In the genomic region with DNA sequence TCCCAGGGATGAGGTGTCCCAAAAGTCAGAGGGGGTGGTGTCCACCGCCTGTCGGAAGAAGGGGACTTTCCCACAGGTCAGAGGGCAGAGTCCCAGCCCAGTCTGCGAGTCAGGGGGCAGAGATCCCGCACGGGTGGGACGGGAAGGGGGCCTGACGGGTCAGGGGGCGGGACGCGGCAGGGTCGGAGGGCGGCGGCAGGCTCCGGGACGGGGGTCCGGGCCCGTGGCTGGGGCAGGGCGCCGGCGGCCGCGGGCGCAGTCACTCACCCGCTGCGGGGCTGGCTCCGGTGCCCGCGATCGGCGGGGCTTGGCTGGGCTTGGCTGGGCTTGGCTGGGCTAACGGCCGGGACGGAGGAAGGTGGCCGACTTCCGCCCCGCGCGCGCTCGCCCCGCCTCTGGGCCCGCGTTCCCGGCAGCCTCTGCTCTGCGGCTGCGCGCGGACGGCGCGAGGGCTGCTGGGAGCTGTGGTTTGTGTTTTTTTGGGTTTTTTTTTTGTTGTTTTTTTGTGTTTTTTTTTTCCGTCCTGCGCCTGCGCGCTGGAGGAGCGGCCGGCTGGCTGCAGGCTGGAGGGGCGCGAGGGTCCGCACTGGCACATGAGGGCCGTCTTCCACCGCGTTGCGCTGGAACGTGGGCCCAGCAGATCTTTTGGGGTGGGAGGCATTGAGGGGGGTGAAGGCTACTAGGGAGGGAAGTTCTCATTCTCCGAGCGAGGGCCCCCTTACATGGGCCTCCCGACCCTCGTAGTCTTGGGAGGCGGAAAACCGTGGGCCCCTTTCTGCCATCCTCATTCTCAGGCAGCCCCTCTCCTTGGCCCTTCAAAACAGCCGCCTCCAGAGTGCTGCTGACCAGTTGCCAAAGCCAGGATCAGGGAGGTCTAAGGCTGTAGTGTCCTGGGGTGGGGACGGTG, we compare ENCODE assay signal across 8 cellular contexts. TPM values are rescaled to one million over a fixed set of nuclear protein-coding genes. Genes with fewer than 3 reads are reported as not detected.
DNase-seq lines count a peak whose midpoint lies in the region; ATAC-seq and TF ChIP-seq lines count a peak whose summit lies in the region.

A gene (minus strand): TSS at position 368 of the 907 bp plus-strand sequence. CDS start 12,142 bp downstream, outside the sequence.

- TF ChIP-seq CTCF in KMS-11 (conservative IDR thresholded peaks at IDR 0.05; ENCODE audit: low read depth, low read length) (no peak), osteoblast (IDR thresholded peaks at IDR 0.05; ENCODE audit: extremely low read depth, low read depth, low read length) (no peak), testis (IDR thresholded peaks at IDR 0.05) (no peak)

- H3K4me1 ChIP-seq in KMS-11 (ENCODE audit: low read depth, poor library complexity, severe bottlenecking) (peaks cover 19% of the 10 kb centered on the region), osteoblast (ENCODE audit: insufficient read depth, low read length) (peaks cover 30% of the 10 kb centered on the region), testis (peaks cover 28% of the 10 kb centered on the region)

- peaks cover 26% of the 10 kb centered on the region for H3K27me3 Mint-ChIP-seq in activated naive CD4-positive, alpha-beta T cell treated with anti-CD3 and anti-CD28 coated beads, Interleukin-2, amount 10 ng/mL, durations not matched to agents 7 days and 5 days

- H2AFZ ChIP-seq in KMS-11 (ENCODE audit: low read depth) (peak within 1 kb of the TSS; percentile 83), osteoblast (ENCODE audit: low read length) (peak within 1 kb of the TSS; percentile 88)

- DNase-seq in Daoy (ENCODE audit: low read depth) (peak; percentile 95), SK-N-MC (ENCODE audit: low read depth, low spot score) (no peak), glomerular endothelial cell (ENCODE audit: extremely low read depth, low read depth, low spot score) (no peak), osteoblast (ENCODE audit: insufficient read length, low spot score, missing footprints) (peak; percentile 100), testis (peak; percentile 84)
- peak; percentile 88 for DNase-seq in activated naive CD4-positive, alpha-beta T cell treated with anti-CD3 and anti-CD28 coated beads, Interleukin-2, amount 10 ng/mL, durations not matched to agents 7 days and 5 days

- peaks cover 51% of the 10 kb centered on the region for H3K4me1 Mint-ChIP-seq in activated naive CD4-positive, alpha-beta T cell treated with anti-CD3 and anti-CD28 coated beads, Interleukin-2, amount 10 ng/mL, durations not matched to agents 7 days and 5 days

- peak within 1 kb of the TSS; percentile 36; the same call in 1 of the 2 replicates for H3K27ac ChIP-seq in KMS-11
- peak within 1 kb of the TSS; percentile 76 for H3K27ac ChIP-seq in SK-N-MC
- H3K27ac ChIP-seq in osteoblast (ENCODE audit: low read depth, low read length): peak within 1 kb of the TSS; percentile 83
- peak within 1 kb of the TSS; percentile 82 for H3K27ac ChIP-seq in testis

- 1% methylated on average over 38 to 48 of the region's 73 CpGs for WGBS in testis, 2 donors

- CTCF ChIA-PET in activated naive CD4-positive, alpha-beta T cell treated with anti-CD3 and anti-CD28 coated beads, Interleukin-2, amount 10 ng/mL, durations not matched to agents 7 days and 5 days (lab: Charles Lee): no interaction called here

- no peaks in the 10 kb centered on the region; the same call in 1 of the 2 replicates for H3K27me3 ChIP-seq in KMS-11 (ENCODE audit: insufficient read depth, low read depth)
- no peaks in the 10 kb centered on the region for H3K27me3 ChIP-seq in osteoblast (ENCODE audit: insufficient read depth, low read length)
- H3K27me3 ChIP-seq in testis: no peaks in the 10 kb centered on the region

- peaks cover 4% of the 10 kb centered on the region for H3K9me3 Mint-ChIP-seq in activated naive CD4-positive, alpha-beta T cell treated with anti-CD3 and anti-CD28 coated beads, Interleukin-2, amount 10 ng/mL, durations not matched to agents 7 days and 5 days

- H3K79me2 ChIP-seq in KMS-11 (ENCODE audit: insufficient read depth, low read depth): peaks cover 39% of the 10 kb centered on the region
- peaks cover 48% of the 10 kb centered on the region for H3K79me2 ChIP-seq in osteoblast (ENCODE audit: insufficient read depth, low read length)

- TF ChIP-seq POLR2A in testis (IDR thresholded peaks at IDR 0.05): no peak

- H4K20me1 ChIP-seq in KMS-11 (ENCODE audit: insufficient read depth) (no peaks in the 10 kb centered on the region), osteoblast (ENCODE audit: insufficient read depth, low read length) (peaks cover 36% of the 10 kb centered on the region)

- H3K9ac ChIP-seq in KMS-11 (peak within 1 kb of the TSS; percentile 81), SK-N-MC (ENCODE audit: insufficient read length) (peak within 1 kb of the TSS; percentile 84)

- H3K4me3 Mint-ChIP-seq in activated naive CD4-positive, alpha-beta T cell treated with anti-CD3 and anti-CD28 coated beads, Interleukin-2, amount 10 ng/mL, durations not matched to agents 7 days and 5 days: peak within 1 kb of the TSS; percentile 81

- peaks cover 20% of the 10 kb centered on the region for H3K36me3 Mint-ChIP-seq in activated naive CD4-positive, alpha-beta T cell treated with anti-CD3 and anti-CD28 coated beads, Interleukin-2, amount 10 ng/mL, durations not matched to agents 7 days and 5 days

- peak within 1 kb of the TSS; percentile 95 for H3K27ac Mint-ChIP-seq in activated naive CD4-positive, alpha-beta T cell treated with anti-CD3 and anti-CD28 coated beads, Interleukin-2, amount 10 ng/mL, durations not matched to agents 7 days and 5 days

- H3K9me3 ChIP-seq in SK-N-MC (ENCODE audit: low read depth, low read length): no peaks in the 10 kb centered on the region; the same call in 1 of the 2 replicates
- no peaks in the 10 kb centered on the region for H3K9me3 ChIP-seq in osteoblast (ENCODE audit: low read depth, low read length)
- H3K9me3 ChIP-seq in testis: no peaks in the 10 kb centered on the region

- H3K36me3 ChIP-seq in KMS-11 (ENCODE audit: insufficient read depth) (no peaks in the 10 kb centered on the region), SK-N-MC (ENCODE audit: insufficient read depth, low read length) (peaks cover 7% of the 10 kb centered on the region; the same call in 1 of the 2 replicates), osteoblast (ENCODE audit: insufficient read depth, low read length) (no peaks in the 10 kb centered on the region), testis (ENCODE audit: low read depth, missing control alignments) (no peaks in the 10 kb centered on the region)

- no peak within 1 kb of the TSS for H3K4me3 ChIP-seq in KMS-11 (IDR thresholded peaks at IDR 0.05; ENCODE audit: insufficient read depth, low read depth, low read length)
- peak within 1 kb of the TSS; percentile 81 for H3K4me3 ChIP-seq in SK-N-MC
- H3K4me3 ChIP-seq in osteoblast (ENCODE audit: insufficient read depth, low read length): peak within 1 kb of the TSS; percentile 96
- H3K4me3 ChIP-seq in testis: peak within 1 kb of the TSS; percentile 77 to 96

- intact Hi-C loops in testis (cut with DNase I; ENCODE audit: low total_unique reads): no loop called here

- H3K4me2 ChIP-seq in KMS-11 (peak within 1 kb of the TSS; percentile 95), osteoblast (ENCODE audit: insufficient read depth, low read length) (peak within 1 kb of the TSS; percentile 99)

- ATAC-seq in GM21723 (IDR thresholded peaks at IDR 0.05; ENCODE audit: unreplicated experiment): peak; percentile 79

RNA-seq across cellular contexts. Expression of the gene that starts here (rescaled TPM):
- 62.9 and 81.9 TPM in 2 replicates for total RNA-seq in Daoy (2014; rRNA removed; shearing (Covaris generic))
- total RNA-seq in glomerular endothelial cell: 62.4 and 65.3 TPM in 2 replicates
- total RNA-seq in osteoblast: 49.2 and 51.3 TPM in 2 replicates
- total RNA-seq in testis: 10 to 100 TPM; 60.6 to 64.1 TPM
- 80.5 TPM for polyA plus RNA-seq in testis (ENCODE audit: insufficient read depth, low read depth, low replicate concordance)

Comparison
In these comparisons a context has a peak if more than half of its experiments do, and no peak if none do; other contexts are left out.
1. DNase-seq: peak in Daoy (single experiment), activated naive CD4-positive, alpha-beta T cell treated with anti-CD3 and anti-CD28 coated beads, Interleukin-2, amount 10 ng/mL, durations not matched to agents 7 days and 5 days (single experiment), osteoblast (single experiment) and testis (single experiment); none in SK-N-MC (single experiment) and glomerular endothelial cell (single experiment).
2. Peak in every context shown above with its lines, with median percentiles within 50 percentile points of each other: H3K27ac ChIP-seq.